ENCODE assay signal across 10 cellular contexts in the genomic region with DNA sequence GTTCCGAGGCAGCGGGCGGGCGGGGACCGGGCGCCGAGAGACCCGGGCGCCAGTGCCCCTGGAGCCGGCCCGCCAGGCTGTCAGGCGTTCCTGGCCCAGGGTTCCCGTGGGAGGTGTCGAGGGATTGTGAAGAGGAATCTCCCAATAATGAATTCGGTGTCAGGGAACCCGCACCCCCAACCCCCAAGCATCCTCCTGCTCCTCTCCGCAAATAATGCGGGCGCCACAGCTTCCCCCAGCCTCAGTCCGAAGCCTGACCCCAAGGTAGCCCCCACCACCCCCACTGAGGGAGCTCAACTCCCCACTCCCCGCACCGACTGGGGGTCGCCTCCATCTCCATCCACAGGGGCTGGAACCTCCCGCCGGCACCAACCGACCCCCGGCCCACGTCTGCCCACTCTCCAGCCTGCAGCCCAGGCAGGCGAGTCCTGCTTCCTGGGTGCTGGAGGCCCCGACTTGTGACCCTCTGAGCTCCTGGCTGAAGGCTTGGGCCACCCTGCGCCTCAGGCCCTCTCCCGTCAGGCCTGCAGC. TPM values are rescaled to one million over a fixed set of nuclear protein-coding genes. Genes with fewer than 3 reads are reported as not detected.
DNase-seq lines count a peak whose midpoint lies in the region; ATAC-seq and TF ChIP-seq lines count a peak whose summit lies in the region.
"Had no signal": no experiment of that assay in that cellular context is flagged by ENCODE, and none has a peak within 500 bp of the region (broad histone marks: within the 10 kb centered on the region; RNA-seq: fewer than 3 reads in every experiment).

No MANE protein-coding gene starts in this region.

- TF ChIP-seq EP300 in suprapubic skin (IDR thresholded peaks at IDR 0.05) = no peak

- no peak overlapping the region for H3K27ac Mint-ChIP-seq in activated naive CD4-positive, alpha-beta T cell treated with anti-CD3 and anti-CD28 coated beads, Interleukin-2, amount 50 U/mL, for 24 hours
- H3K27ac Mint-ChIP-seq in activated naive CD4-positive, alpha-beta T cell treated with anti-CD3 and anti-CD28 coated beads, Interleukin-2, amount 50 U/mL, for 72 hours = no peak overlapping the region
- no peak overlapping the region for H3K27ac Mint-ChIP-seq in activated naive CD8-positive, alpha-beta T cell treated with anti-CD3 and anti-CD28 coated beads, Interleukin-2, amount 50 U/mL, for 24 hours

- H3K4me2 ChIP-seq in mesendoderm (ENCODE audit: low read length) = no peak overlapping the region

- TF ChIP-seq POLR2A in suprapubic skin (IDR thresholded peaks at IDR 0.05) = no peak

- H3K36me3 Mint-ChIP-seq in activated naive CD4-positive, alpha-beta T cell treated with anti-CD3 and anti-CD28 coated beads, Interleukin-2, amount 50 U/mL, for 24 hours = no peaks in the 10 kb centered on the region
- no peaks in the 10 kb centered on the region for H3K36me3 Mint-ChIP-seq in activated naive CD4-positive, alpha-beta T cell treated with anti-CD3 and anti-CD28 coated beads, Interleukin-2, amount 50 U/mL, for 72 hours
- no peaks in the 10 kb centered on the region for H3K36me3 Mint-ChIP-seq in activated naive CD8-positive, alpha-beta T cell treated with anti-CD3 and anti-CD28 coated beads, Interleukin-2, amount 50 U/mL, for 24 hours (ENCODE audit: low read depth)

- H2BK15ac ChIP-seq in mesendoderm (replicated peaks; ENCODE audit: low read depth) = no peak overlapping the region

- WGBS in mesendoderm (ENCODE audit: extremely low coverage, insufficient coverage, low lambda C conversion rate) = no CpG with 5 or more reads among the region's 32 CpGs
- 61% methylated on average over 14 of the region's 32 CpGs for WGBS in suprapubic skin

- H3K4ac ChIP-seq in mesendoderm (ENCODE audit: low read depth, low read length) = no peak overlapping the region

- H3K23ac ChIP-seq in mesendoderm (ENCODE audit: low read length) = no peak overlapping the region

- peaks cover 9% of the 10 kb centered on the region for H3K27me3 Mint-ChIP-seq in activated naive CD4-positive, alpha-beta T cell treated with anti-CD3 and anti-CD28 coated beads, Interleukin-2, amount 50 U/mL, for 24 hours
- H3K27me3 Mint-ChIP-seq in activated naive CD8-positive, alpha-beta T cell treated with anti-CD3 and anti-CD28 coated beads, Interleukin-2, amount 50 U/mL, for 24 hours = peaks cover 35% of the 10 kb centered on the region

- H3K79me2 ChIP-seq in mesendoderm (ENCODE audit: control insufficient read depth, insufficient read depth, low read length) = no peaks in the 10 kb centered on the region

- H3K27me3 ChIP-seq in mesendoderm (ENCODE audit: insufficient read depth, low read length, poor library complexity) = peaks cover 9% of the 10 kb centered on the region
- peaks cover 38% of the 10 kb centered on the region for H3K27me3 ChIP-seq in suprapubic skin

- H3K4me1 ChIP-seq in mesendoderm (ENCODE audit: control insufficient read depth, low read depth, low read length) (no peaks in the 10 kb centered on the region), suprapubic skin (peaks cover 24% of the 10 kb centered on the region)

- H2BK120ac ChIP-seq in mesendoderm (ENCODE audit: low read depth, low read length) = no peak overlapping the region

- no peak for TF ChIP-seq CTCF in suprapubic skin (IDR thresholded peaks at IDR 0.05)

- H3K4me3 ChIP-seq in mesendoderm (ENCODE audit: low read length) (no peak overlapping the region), suprapubic skin (peak overlapping the region; percentile 44)

- DNase-seq in activated naive CD4-positive, alpha-beta T cell treated with anti-CD3 and anti-CD28 coated beads, Interleukin-2, amount 50 U/mL, for 72 hours (ENCODE audit: low spot score in 2 of 2) = no peak
- no peak for DNase-seq in activated naive CD8-positive, alpha-beta T cell treated with anti-CD3 and anti-CD28 coated beads, Interleukin-2, amount 50 U/mL, for 24 hours
- DNase-seq in mesendoderm (no peak), suprapubic skin (ENCODE audit: low spot score in 2 of 2) (no peak), NCI-H1930 (lab: John Stamatoyannopoulos, UW) (no peak)
- DNase-seq: NCI-H1105 treated with DMSO at 0.1 percent for 48 hours, transverse colon had no signal

- no peak overlapping the region for H2BK5ac ChIP-seq in mesendoderm (ENCODE audit: low read length)

- no peak overlapping the region for H2AK5ac ChIP-seq in mesendoderm (ENCODE audit: low read length)

- H3K27ac ChIP-seq in mesendoderm (ENCODE audit: low read depth, low read length) (no peak overlapping the region), suprapubic skin (no peak overlapping the region)
- H3K27ac ChIP-seq: transverse colon had no signal

- peak overlapping the region; percentile 59 for H3K4me3 Mint-ChIP-seq in activated naive CD4-positive, alpha-beta T cell treated with anti-CD3 and anti-CD28 coated beads, Interleukin-2, amount 50 U/mL, for 24 hours
- H3K4me3 Mint-ChIP-seq in activated naive CD8-positive, alpha-beta T cell treated with anti-CD3 and anti-CD28 coated beads, Interleukin-2, amount 50 U/mL, for 24 hours = peak overlapping the region; percentile 29

- H3K56ac ChIP-seq in mesendoderm (ENCODE audit: low read length) = peak overlapping the region; percentile 15

- H3K36me3 ChIP-seq in mesendoderm (ENCODE audit: control insufficient read depth, insufficient read depth, low read length) = no peaks in the 10 kb centered on the region
- no peaks in the 10 kb centered on the region for H3K36me3 ChIP-seq in suprapubic skin
- H3K36me3 ChIP-seq: transverse colon had no signal

- ATAC-seq in activated naive CD4-positive, alpha-beta T cell treated with anti-CD3 and anti-CD28 coated beads, Interleukin-2, amount 50 U/mL, for 72 hours = no peak
- no peak for ATAC-seq in activated naive CD8-positive, alpha-beta T cell treated with anti-CD3 and anti-CD28 coated beads, Interleukin-2, amount 50 U/mL, for 24 hours
- no peak for ATAC-seq in HG03521 (IDR thresholded peaks at IDR 0.05; ENCODE audit: unreplicated experiment)
- ATAC-seq in HG03159 (IDR thresholded peaks at IDR 0.05; ENCODE audit: unreplicated experiment) = no peak

- peaks cover 4% of the 10 kb centered on the region for H3K4me1 Mint-ChIP-seq in activated naive CD4-positive, alpha-beta T cell treated with anti-CD3 and anti-CD28 coated beads, Interleukin-2, amount 50 U/mL, for 24 hours
- H3K4me1 Mint-ChIP-seq in activated naive CD8-positive, alpha-beta T cell treated with anti-CD3 and anti-CD28 coated beads, Interleukin-2, amount 50 U/mL, for 24 hours = peaks cover 6% of the 10 kb centered on the region

- peak overlapping the region; percentile 42 for H3K9ac ChIP-seq in mesendoderm (ENCODE audit: low read length)

- no peaks in the 10 kb centered on the region for H3K9me3 Mint-ChIP-seq in activated naive CD4-positive, alpha-beta T cell treated with anti-CD3 and anti-CD28 coated beads, Interleukin-2, amount 50 U/mL, for 24 hours
- no peaks in the 10 kb centered on the region for H3K9me3 Mint-ChIP-seq in activated naive CD4-positive, alpha-beta T cell treated with anti-CD3 and anti-CD28 coated beads, Interleukin-2, amount 50 U/mL, for 72 hours
- H3K9me3 Mint-ChIP-seq in activated naive CD8-positive, alpha-beta T cell treated with anti-CD3 and anti-CD28 coated beads, Interleukin-2, amount 50 U/mL, for 24 hours = no peaks in the 10 kb centered on the region

- no peak overlapping the region for H3K18ac ChIP-seq in mesendoderm (ENCODE audit: low read length)

- no peak overlapping the region for H4K8ac ChIP-seq in mesendoderm (ENCODE audit: low read depth, low read length)

- H3K9me3 ChIP-seq in suprapubic skin = no peaks in the 10 kb centered on the region
- H3K9me3 ChIP-seq: transverse colon had no signal

- no peaks in the 10 kb centered on the region for H3K79me1 ChIP-seq in mesendoderm (ENCODE audit: low read length)

- no peak overlapping the region for H4K5ac ChIP-seq in mesendoderm (ENCODE audit: low read length)

RNA-seq across cellular contexts. Expression of gene CASKIN1, which starts 0.6 kb away (rescaled TPM):
- 10 to 100 TPM in 1 of 2 donors, under 1 TPM in 1; 0.77 to 11.3 TPM for total RNA-seq in activated naive CD4-positive, alpha-beta T cell treated with anti-CD3 and anti-CD28 coated beads, Interleukin-2, amount 50 U/mL, for 72 hours
- 0.24 TPM for polyA plus RNA-seq in mesendoderm (2013, experiment 1 of 2)
- 1.1 TPM for polyA plus RNA-seq in mesendoderm (2013, experiment 2 of 2)
- total RNA-seq in suprapubic skin = 1 to 10 TPM in 1 of 4 donors, under 1 TPM in 3; 0.49 to 1.5 (median 0.78) TPM

RNA-seq across cellular contexts. Expression of gene MLST8, which starts 8.2 kb away (rescaled TPM):
- total RNA-seq in activated naive CD4-positive, alpha-beta T cell treated with anti-CD3 and anti-CD28 coated beads, Interleukin-2, amount 50 U/mL, for 72 hours = 10 to 100 TPM; 49.5 to 52.2 TPM
- polyA plus RNA-seq in mesendoderm (2013, experiment 1 of 2) = 48.7 TPM
- polyA plus RNA-seq in mesendoderm (2013, experiment 2 of 2) = 49.1 TPM
- total RNA-seq in suprapubic skin = 10 to 100 TPM; 52.3 to 69.5 (median 55.1) TPM

RNA-seq across cellular contexts. Expression of gene BRICD5, which starts 13.6 kb away (rescaled TPM):
- 10 to 100 TPM in 1 of 2 donors, 1 to 10 TPM in 1; 6.3 to 10.3 TPM for total RNA-seq in activated naive CD4-positive, alpha-beta T cell treated with anti-CD3 and anti-CD28 coated beads, Interleukin-2, amount 50 U/mL, for 72 hours
- polyA plus RNA-seq in mesendoderm (2013, experiment 1 of 2) = 1.5 TPM
- 1.9 TPM for polyA plus RNA-seq in mesendoderm (2013, experiment 2 of 2)
- 1 to 10 TPM; 2.2 to 10.0 (median 3.2) TPM for total RNA-seq in suprapubic skin

RNA-seq across cellular contexts. Expression of gene PGP, which starts 17.6 kb away (rescaled TPM):
- total RNA-seq in activated naive CD4-positive, alpha-beta T cell treated with anti-CD3 and anti-CD28 coated beads, Interleukin-2, amount 50 U/mL, for 72 hours = 10 to 100 TPM; 15.1 to 20.9 TPM
- polyA plus RNA-seq in mesendoderm (2013, experiment 1 of 2) = 32.9 TPM
- 32.1 TPM for polyA plus RNA-seq in mesendoderm (2013, experiment 2 of 2)
- total RNA-seq in suprapubic skin = 1 to 10 TPM; 6.8 to 9.5 (median 7.6) TPM

RNA-seq across cellular contexts. Expression of gene E4F1, which starts 26.3 kb away (rescaled TPM):
- total RNA-seq in activated naive CD4-positive, alpha-beta T cell treated with anti-CD3 and anti-CD28 coated beads, Interleukin-2, amount 50 U/mL, for 72 hours = 10 to 100 TPM; 19.0 to 22.5 TPM
- 11.7 TPM for polyA plus RNA-seq in mesendoderm (2013, experiment 1 of 2)
- 12.2 TPM for polyA plus RNA-seq in mesendoderm (2013, experiment 2 of 2)
- total RNA-seq in suprapubic skin = 10 to 100 TPM; 42.1 to 79.3 (median 54.2) TPM
